Comparison of ENCODE assay signal across 14 cellular contexts in the genomic region with DNA sequence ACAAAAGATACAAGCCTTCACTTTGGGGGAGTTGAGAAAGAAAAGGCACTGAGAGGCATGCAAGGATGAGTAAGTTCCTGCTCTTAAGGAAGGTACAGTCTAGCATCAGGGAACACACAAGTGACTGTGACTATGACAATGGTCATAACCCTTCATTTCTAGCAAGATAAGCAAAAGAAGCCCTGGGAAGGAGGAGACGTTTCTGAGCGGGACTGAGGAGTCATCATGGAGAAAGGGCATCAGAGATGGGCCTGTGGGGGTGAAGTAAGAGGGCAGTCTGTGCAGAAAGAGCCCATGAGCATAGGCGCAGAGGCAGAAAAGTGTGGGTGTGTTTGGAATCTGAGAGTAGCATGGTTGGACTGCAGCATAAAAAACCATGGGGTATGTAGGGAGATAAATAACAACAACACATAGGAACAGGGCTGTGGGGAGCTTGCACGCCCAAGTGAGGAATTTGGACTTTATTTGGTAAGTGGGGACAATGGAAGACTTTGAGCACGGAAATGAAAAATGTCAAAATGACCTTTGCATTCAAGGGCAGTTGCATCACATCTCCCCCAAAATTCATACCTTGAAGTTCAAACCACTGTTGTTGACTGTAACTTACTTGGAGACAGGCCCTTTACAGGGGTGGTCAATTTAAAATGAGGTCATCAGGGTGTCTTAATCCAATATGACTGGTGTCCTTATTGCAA.
A peak's percentile ranks its signal among the peaks of the same experiment; 100 is the strongest.
DNase-seq lines count a peak whose midpoint lies in the region; ATAC-seq and TF ChIP-seq lines count a peak whose summit lies in the region.
"Had no signal": no experiment of that assay in that cellular context is flagged by ENCODE, and none has a peak within 500 bp of the region (broad histone marks: within the 10 kb centered on the region; RNA-seq: fewer than 3 reads in every experiment).

No MANE protein-coding gene starts in this region.

- TF ChIP-seq CTCF in AG04450 (IDR thresholded peaks at IDR 0.05; ENCODE audit: low read depth, low read length) (no peak), dorsolateral prefrontal cortex (IDR thresholded peaks at IDR 0.05 in 54 of 56, conservative IDR thresholded peaks at IDR 0.05 in 2 of 56; ENCODE audit: low read depth in 1 of 56, partially characterized antibody in 56 of 56) (no peak), nephron progenitor cell (IDR thresholded peaks at IDR 0.05) (no peak)

- DNase-seq in AG04450 (ENCODE audit: low read depth, low spot score) = no peak
- DNase-seq in M059J (ENCODE audit: low read depth) = peak; percentile 64
- DNase-seq in dorsolateral prefrontal cortex = no peak
- no peak for DNase-seq in nephron progenitor cell
- DNase-seq in SHP77 (lab: John Stamatoyannopoulos, UW) = no peak
- DNase-seq in NCI-H1436 treated with DMSO at 0.1 percent for 48 hours (lab: John Stamatoyannopoulos, UW) = no peak
- DNase-seq in caudate nucleus (lab: John Stamatoyannopoulos, UW) = no peak
- DNase-seq: activated CD4-positive, alpha-beta T cell treated with anti-CD3 and anti-CD28 coated beads, Interleukin-2, amount 50 U/mL, for 48 hours; activated naive CD4-positive, alpha-beta T cell treated with anti-CD3 and anti-CD28 coated beads, Interleukin-2, amount 50 U/mL, for 16 hours; cortex of kidney; NCI-H2107 had no signal

- H3K4me3 ChIP-seq in AG04450 (ENCODE audit: low read depth, low read length) (no peak overlapping the region), dorsolateral prefrontal cortex (peak overlapping the region in 2 of 59 donors; percentile 0 to 9)

- no peak overlapping the region for H3K4me3 Mint-ChIP-seq in nephron progenitor cell
- H3K4me3 Mint-ChIP-seq: T-helper 2 cell treated with Interferon-gamma antibody and Interleukin-4, amounts not matched to agents 5 μg/mL and 100 μg/mL, for 36 hours had no signal

- H3K36me3 Mint-ChIP-seq in nephron progenitor cell (ENCODE audit: low read depth) = peaks cover 19% of the 10 kb centered on the region

- peaks cover 2% of the 10 kb centered on the region for H3K27me3 Mint-ChIP-seq in nephron progenitor cell (ENCODE audit: low read depth, poor library complexity)

- no peaks in the 10 kb centered on the region for H3K9me3 Mint-ChIP-seq in nephron progenitor cell
- H3K9me3 Mint-ChIP-seq: T-helper 2 cell treated with Interferon-gamma antibody and Interleukin-4, amounts not matched to agents 5 μg/mL and 100 μg/mL, for 36 hours had no signal

- peaks cover 36% of the 10 kb centered on the region for H3K4me1 Mint-ChIP-seq in nephron progenitor cell

- peak overlapping the region; percentile 62 for H3K27ac Mint-ChIP-seq in nephron progenitor cell
- H3K27ac Mint-ChIP-seq: T-helper 2 cell treated with Interferon-gamma antibody and Interleukin-4, amounts not matched to agents 5 μg/mL and 100 μg/mL, for 36 hours had no signal

- intact Hi-C loops in dorsolateral prefrontal cortex (cut with DNase I) = loop anchor here in 1 of 2 donors (5.0 to 10.0 kb wide), 2 partner anchors 33 to 54 kb away; no protein-coding TSS in a partner anchor

- ATAC-seq in GM18909 (IDR thresholded peaks at IDR 0.05; ENCODE audit: poor library complexity, unreplicated experiment) = no peak

- H3K27ac ChIP-seq in AG04450 (ENCODE audit: low read depth, low read length) (peak overlapping the region; percentile 59), dorsolateral prefrontal cortex (peak overlapping the region in 54 of 59 donors; percentile 1 to 89 (median 76)), caudate nucleus (ENCODE audit: low read depth, low read length) (no peak overlapping the region)
- H3K27ac ChIP-seq: KMS-11 had no signal

- H3K9me3 ChIP-seq in AG04450 (ENCODE audit: control insufficient read depth, insufficient read depth, low read length) = no peaks in the 10 kb centered on the region

- no peaks in the 10 kb centered on the region for H3K27me3 ChIP-seq in AG04450 (ENCODE audit: control insufficient read depth, insufficient read depth, low read length)
- no peaks in the 10 kb centered on the region for H3K27me3 ChIP-seq in dorsolateral prefrontal cortex

- CTCF ChIA-PET in AG04450 (lab: Charles Lee) = interaction anchor here (2.2 kb wide), 1 partner anchor 200 kb away, joined by 10 read pairs; no protein-coding TSS in a partner anchor

- POLR2A ChIA-PET in AG04450 (lab: Yijun Ruan, JAX) = interaction anchor here (1.0 to 1.4 kb wide), 4 partner anchors 13 to 85 kb away, joined by 3 to 4 read pairs (median 3); no protein-coding TSS in a partner anchor
